In the genomic region with DNA sequence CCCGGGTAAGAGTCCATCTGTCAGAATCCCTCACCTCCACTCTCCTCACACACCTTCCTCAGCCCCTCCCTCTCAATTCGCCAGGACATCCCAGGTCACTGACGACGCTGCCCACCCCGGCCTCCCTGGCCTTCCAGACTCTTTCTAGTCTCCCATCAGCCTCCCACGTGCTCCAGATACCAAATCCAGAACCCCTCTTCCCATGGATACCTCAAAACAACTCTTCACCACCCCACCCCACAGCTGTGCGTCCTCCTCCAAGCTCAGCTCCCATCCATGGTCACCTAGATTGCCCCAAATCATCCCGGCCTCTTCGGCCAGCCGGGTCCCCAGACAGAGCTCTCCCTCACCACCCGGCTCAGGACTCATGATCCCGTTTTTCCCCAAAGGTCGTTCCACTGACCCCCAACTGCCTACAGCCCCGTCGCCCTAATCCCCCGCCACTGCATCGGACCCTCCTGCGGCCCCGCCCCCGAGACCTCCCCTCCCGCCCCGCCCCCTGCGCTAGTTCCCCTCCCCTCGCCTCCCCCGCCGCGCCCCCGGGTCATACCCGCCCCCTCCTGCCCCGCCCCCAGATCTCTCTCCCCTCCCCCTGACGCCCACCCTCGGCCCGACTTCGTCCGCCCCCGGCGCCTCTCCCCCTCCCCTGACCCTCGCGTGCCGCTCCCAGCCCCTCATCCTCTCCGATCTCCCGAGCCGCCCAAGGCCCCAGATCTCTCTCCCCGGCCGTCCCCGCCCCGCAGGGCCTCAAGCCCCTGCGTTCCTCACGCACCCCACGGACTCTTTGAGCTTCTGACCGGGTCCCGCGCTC, we compare ENCODE assay signal across 1 cellular context.
TF ChIP-seq lines count a peak whose summit lies in the region.

No MANE protein-coding gene starts in this region.

TF ChIP-seq in HEK293, 187 proteins besides CTCF, POLR2A, EP300 and RAD21 (continued from another document and continues in another):
- TF ChIP-seq, protein P1, sequence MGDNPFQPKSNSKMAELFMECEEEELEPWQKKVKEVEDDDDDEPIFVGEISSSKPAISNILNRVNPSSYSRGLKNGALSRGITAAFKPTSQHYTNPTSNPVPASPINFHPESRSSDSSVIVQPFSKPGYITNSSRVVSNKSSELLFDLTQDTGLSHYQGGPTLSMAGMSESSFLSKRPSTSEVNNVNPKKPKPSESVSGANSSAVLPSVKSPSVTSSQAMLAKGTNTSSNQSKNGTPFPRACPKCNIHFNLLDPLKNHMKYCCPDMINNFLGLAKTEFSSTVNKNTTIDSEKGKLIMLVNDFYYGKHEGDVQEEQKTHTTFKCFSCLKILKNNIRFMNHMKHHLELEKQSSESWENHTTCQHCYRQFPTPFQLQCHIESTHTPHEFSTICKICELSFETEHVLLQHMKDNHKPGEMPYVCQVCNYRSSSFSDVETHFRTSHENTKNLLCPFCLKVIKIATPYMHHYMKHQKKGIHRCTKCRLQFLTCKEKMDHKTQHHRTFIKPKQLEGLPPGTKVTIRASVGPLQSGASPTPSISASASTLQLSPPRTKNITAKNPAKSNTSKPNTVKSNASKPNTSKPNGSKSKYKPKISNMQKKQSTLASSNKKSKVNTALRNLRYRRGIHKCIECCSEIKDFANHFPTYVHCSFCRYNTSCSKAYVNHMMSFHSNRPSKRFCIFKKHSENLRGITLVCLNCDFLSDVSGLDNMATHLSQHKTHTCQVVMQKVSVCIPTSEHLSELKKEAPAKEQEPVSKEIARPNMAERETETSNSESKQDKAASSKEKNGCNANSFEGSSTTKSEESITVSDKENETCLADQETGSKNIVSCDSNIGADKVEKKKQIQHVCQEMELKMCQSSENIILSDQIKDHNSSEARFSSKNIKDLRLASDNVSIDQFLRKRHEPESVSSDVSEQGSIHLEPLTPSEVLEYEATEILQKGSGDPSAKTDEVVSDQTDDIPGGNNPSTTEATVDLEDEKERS (tag by site-specific recombination; IDR thresholded peaks at IDR 0.05) = no peak
- TF ChIP-seq, protein P2, sequence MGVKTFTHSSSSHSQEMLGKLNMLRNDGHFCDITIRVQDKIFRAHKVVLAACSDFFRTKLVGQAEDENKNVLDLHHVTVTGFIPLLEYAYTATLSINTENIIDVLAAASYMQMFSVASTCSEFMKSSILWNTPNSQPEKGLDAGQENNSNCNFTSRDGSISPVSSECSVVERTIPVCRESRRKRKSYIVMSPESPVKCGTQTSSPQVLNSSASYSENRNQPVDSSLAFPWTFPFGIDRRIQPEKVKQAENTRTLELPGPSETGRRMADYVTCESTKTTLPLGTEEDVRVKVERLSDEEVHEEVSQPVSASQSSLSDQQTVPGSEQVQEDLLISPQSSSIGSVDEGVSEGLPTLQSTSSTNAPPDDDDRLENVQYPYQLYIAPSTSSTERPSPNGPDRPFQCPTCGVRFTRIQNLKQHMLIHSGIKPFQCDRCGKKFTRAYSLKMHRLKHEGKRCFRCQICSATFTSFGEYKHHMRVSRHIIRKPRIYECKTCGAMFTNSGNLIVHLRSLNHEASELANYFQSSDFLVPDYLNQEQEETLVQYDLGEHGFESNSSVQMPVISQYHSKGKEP (tag by site-specific recombination; IDR thresholded peaks at IDR 0.05) = no peak
- TF ChIP-seq ZNF302 (tag by site-specific recombination; IDR thresholded peaks at IDR 0.05; ENCODE audit: low read depth) = no peak
- no peak for TF ChIP-seq ZEB2 (tag by site-specific recombination; IDR thresholded peaks at IDR 0.05)
- TF ChIP-seq, protein P3, sequence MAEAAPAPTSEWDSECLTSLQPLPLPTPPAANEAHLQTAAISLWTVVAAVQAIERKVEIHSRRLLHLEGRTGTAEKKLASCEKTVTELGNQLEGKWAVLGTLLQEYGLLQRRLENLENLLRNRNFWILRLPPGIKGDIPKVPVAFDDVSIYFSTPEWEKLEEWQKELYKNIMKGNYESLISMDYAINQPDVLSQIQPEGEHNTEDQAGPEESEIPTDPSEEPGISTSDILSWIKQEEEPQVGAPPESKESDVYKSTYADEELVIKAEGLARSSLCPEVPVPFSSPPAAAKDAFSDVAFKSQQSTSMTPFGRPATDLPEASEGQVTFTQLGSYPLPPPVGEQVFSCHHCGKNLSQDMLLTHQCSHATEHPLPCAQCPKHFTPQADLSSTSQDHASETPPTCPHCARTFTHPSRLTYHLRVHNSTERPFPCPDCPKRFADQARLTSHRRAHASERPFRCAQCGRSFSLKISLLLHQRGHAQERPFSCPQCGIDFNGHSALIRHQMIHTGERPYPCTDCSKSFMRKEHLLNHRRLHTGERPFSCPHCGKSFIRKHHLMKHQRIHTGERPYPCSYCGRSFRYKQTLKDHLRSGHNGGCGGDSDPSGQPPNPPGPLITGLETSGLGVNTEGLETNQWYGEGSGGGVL (tag by site-specific recombination; IDR thresholded peaks at IDR 0.05) = peak; percentile 55
- TF ChIP-seq, protein P4, sequence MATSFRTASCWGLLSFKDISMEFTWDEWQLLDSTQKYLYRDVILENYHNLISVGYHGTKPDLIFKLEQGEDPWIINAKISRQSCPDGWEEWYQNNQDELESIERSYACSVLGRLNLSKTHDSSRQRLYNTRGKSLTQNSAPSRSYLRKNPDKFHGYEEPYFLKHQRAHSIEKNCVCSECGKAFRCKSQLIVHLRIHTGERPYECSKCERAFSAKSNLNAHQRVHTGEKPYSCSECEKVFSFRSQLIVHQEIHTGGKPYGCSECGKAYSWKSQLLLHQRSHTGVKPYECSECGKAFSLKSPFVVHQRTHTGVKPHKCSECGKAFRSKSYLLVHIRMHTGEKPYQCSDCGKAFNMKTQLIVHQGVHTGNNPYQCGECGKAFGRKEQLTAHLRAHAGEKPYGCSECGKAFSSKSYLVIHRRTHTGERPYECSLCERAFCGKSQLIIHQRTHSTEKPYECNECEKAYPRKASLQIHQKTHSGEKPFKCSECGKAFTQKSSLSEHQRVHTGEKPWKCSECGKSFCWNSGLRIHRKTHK (tag by site-specific recombination; IDR thresholded peaks at IDR 0.05) = no peak
- no peak for TF ChIP-seq OSR2 (tag by site-specific recombination; IDR thresholded peaks at IDR 0.05)
- TF ChIP-seq, protein P5, sequence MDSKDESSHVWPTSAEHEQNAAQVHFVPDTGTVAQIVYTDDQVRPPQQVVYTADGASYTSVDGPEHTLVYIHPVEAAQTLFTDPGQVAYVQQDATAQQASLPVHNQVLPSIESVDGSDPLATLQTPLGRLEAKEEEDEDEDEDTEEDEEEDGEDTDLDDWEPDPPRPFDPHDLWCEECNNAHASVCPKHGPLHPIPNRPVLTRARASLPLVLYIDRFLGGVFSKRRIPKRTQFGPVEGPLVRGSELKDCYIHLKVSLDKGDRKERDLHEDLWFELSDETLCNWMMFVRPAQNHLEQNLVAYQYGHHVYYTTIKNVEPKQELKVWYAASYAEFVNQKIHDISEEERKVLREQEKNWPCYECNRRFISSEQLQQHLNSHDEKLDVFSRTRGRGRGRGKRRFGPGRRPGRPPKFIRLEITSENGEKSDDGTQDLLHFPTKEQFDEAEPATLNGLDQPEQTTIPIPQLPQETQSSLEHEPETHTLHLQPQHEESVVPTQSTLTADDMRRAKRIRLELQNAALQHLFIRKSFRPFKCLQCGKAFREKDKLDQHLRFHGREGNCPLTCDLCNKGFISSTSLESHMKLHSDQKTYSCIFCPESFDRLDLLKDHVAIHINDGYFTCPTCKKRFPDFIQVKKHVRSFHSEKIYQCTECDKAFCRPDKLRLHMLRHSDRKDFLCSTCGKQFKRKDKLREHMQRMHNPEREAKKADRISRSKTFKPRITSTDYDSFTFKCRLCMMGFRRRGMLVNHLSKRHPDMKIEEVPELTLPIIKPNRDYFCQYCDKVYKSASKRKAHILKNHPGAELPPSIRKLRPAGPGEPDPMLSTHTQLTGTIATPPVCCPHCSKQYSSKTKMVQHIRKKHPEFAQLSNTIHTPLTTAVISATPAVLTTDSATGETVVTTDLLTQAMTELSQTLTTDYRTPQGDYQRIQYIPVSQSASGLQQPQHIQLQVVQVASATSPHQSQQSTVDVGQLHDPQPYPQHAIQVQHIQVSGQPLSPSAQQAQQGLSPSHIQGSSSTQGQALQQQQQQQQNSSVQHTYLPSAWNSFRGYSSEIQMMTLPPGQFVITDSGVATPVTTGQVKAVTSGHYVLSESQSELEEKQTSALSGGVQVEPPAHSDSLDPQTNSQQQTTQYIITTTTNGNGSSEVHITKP (tag by site-specific recombination; IDR thresholded peaks at IDR 0.05) = no peak
- TF ChIP-seq ZNF239 (tag by site-specific recombination; IDR thresholded peaks at IDR 0.05) = no peak
- TF ChIP-seq, protein P6, sequence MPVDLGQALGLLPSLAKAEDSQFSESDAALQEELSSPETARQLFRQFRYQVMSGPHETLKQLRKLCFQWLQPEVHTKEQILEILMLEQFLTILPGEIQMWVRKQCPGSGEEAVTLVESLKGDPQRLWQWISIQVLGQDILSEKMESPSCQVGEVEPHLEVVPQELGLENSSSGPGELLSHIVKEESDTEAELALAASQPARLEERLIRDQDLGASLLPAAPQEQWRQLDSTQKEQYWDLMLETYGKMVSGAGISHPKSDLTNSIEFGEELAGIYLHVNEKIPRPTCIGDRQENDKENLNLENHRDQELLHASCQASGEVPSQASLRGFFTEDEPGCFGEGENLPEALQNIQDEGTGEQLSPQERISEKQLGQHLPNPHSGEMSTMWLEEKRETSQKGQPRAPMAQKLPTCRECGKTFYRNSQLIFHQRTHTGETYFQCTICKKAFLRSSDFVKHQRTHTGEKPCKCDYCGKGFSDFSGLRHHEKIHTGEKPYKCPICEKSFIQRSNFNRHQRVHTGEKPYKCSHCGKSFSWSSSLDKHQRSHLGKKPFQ (tag by site-specific recombination; IDR thresholded peaks at IDR 0.05) = no peak
- peak; percentile 33; the same call in 1 of the 2 replicates for TF ChIP-seq ZFHX2 (tag by site-specific recombination; conservative IDR thresholded peaks at IDR 0.05)
- no peak for TF ChIP-seq MYNN (tag by site-specific recombination; IDR thresholded peaks at IDR 0.05; ENCODE audit: borderline replicate concordance)
- TF ChIP-seq ZNF394 (tag by site-specific recombination; IDR thresholded peaks at IDR 0.05; ENCODE audit: borderline replicate concordance) = no peak
- TF ChIP-seq, protein P7, sequence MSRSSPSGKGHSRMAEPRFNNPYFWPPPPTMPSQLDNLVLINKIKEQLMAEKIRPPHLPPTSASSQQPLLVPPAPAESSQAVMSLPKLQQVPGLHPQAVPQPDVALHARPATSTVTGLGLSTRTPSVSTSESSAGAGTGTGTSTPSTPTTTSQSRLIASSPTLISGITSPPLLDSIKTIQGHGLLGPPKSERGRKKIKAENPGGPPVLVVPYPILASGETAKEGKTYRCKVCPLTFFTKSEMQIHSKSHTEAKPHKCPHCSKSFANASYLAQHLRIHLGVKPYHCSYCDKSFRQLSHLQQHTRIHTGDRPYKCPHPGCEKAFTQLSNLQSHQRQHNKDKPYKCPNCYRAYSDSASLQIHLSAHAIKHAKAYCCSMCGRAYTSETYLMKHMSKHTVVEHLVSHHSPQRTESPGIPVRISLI (tag by site-specific recombination; IDR thresholded peaks at IDR 0.05) = no peak
- TF ChIP-seq ZBTB7A (tag by site-specific recombination; IDR thresholded peaks at IDR 0.05; ENCODE audit: low read depth) = 0 out of 2 replicates have a peak, but pooled peaks have one; percentile 49
- peak; percentile 6; the same call in 1 of the 2 replicates for TF ChIP-seq SP2 (tag by site-specific recombination; IDR thresholded peaks at IDR 0.05)
- peak; percentile 64; the same call in 1 of the 2 replicates for TF ChIP-seq ZNF335 (tag by site-specific recombination; conservative IDR thresholded peaks at IDR 0.05)
- TF ChIP-seq KLF1 (tag by site-specific recombination; IDR thresholded peaks at IDR 0.05) = peak; percentile 22; the same call in 1 of the 2 replicates
- no peak; the same call in 1 of the 2 replicates for TF ChIP-seq ZNF610 (tag by site-specific recombination; IDR thresholded peaks at IDR 0.05; ENCODE audit: borderline replicate concordance)
- TF ChIP-seq KLF8 (tag by site-specific recombination; IDR thresholded peaks at IDR 0.05) = peak; percentile 55; the same call in 1 of the 2 replicates
- TF ChIP-seq, protein P8, sequence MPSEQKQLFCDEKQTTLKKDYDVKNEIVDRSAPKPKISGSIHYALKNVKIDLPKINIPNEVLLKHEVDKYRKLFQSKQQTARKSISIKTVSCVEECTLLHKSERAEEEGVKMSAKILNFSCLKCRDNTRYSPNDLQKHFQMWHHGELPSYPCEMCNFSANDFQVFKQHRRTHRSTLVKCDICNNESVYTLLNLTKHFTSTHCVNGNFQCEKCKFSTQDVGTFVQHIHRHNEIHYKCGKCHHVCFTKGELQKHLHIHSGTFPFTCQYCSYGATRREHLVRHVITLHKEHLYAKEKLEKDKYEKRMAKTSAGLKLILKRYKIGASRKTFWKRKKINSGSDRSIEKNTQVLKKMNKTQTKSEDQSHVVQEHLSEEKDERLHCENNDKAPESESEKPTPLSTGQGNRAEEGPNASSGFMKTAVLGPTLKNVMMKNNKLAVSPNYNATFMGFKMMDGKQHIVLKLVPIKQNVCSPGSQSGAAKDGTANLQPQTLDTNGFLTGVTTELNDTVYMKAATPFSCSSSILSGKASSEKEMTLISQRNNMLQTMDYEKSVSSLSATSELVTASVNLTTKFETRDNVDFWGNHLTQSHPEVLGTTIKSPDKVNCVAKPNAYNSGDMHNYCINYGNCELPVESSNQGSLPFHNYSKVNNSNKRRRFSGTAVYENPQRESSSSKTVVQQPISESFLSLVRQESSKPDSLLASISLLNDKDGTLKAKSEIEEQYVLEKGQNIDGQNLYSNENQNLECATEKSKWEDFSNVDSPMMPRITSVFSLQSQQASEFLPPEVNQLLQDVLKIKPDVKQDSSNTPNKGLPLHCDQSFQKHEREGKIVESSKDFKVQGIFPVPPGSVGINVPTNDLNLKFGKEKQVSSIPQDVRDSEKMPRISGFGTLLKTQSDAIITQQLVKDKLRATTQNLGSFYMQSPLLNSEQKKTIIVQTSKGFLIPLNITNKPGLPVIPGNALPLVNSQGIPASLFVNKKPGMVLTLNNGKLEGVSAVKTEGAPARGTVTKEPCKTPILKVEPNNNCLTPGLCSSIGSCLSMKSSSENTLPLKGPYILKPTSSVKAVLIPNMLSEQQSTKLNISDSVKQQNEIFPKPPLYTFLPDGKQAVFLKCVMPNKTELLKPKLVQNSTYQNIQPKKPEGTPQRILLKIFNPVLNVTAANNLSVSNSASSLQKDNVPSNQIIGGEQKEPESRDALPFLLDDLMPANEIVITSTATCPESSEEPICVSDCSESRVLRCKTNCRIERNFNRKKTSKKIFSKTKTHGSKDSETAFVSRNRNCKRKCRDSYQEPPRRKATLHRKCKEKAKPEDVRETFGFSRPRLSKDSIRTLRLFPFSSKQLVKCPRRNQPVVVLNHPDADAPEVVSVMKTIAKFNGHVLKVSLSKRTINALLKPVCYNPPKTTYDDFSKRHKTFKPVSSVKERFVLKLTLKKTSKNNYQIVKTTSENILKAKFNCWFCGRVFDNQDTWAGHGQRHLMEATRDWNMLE (tag by site-specific recombination; conservative IDR thresholded peaks at IDR 0.05; ENCODE audit: low read depth) = no peak
- TF ChIP-seq ZNF660 (tag by site-specific recombination; IDR thresholded peaks at IDR 0.05) = no peak
- no peak for TF ChIP-seq ZNF311 (tag by site-specific recombination; IDR thresholded peaks at IDR 0.05; ENCODE audit: borderline replicate concordance)
- no peak for TF ChIP-seq ZNF596 (tag by site-specific recombination; IDR thresholded peaks at IDR 0.05)
- peak; percentile 66 for TF ChIP-seq KLF9 (tag by site-specific recombination; IDR thresholded peaks at IDR 0.05; ENCODE audit: low read depth)
- TF ChIP-seq ZNF600 (tag by site-specific recombination; IDR thresholded peaks at IDR 0.05) = peak; percentile 91
- 0 out of 2 replicates have a peak, but pooled peaks have one; percentile 52 for TF ChIP-seq GLIS2 (tag by site-specific recombination; IDR thresholded peaks at IDR 0.05)
- no peak for TF ChIP-seq ZNF214 (tag by site-specific recombination; IDR thresholded peaks at IDR 0.05; ENCODE audit: borderline replicate concordance)
